In the genomic region with DNA sequence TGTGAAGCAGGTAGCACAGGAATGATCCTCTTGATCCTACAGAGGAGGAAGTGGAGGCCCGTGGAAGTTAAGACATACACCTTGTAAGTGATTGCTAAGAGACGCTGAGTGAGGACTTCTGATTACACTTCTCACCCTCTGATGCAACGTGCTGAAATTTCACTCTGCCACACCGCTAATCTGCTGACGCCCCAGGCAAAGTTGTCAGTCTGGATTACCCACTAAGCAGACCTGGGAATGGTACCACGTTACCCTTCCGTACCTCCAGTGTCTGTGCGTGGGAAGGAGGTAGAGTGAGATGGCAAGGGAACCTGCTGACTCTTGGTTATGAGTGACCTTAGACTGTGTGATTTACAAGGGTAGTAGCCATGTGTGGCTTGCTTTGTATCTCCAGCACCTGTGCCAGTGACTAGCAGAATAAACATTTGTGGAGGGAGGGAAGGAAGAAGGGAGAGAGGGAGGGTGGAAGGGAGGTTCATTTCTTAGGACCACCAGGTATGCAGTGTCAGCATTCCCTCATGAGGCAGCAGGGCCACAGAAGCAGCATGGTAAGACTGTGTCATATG, we compare ENCODE assay signal across 23 cellular contexts.
DNase-seq lines count a peak whose midpoint lies in the region; ATAC-seq and TF ChIP-seq lines count a peak whose summit lies in the region.
"Had no signal": no experiment of that assay in that cellular context is flagged by ENCODE, and none has a peak within 500 bp of the region (broad histone marks: within the 10 kb centered on the region; RNA-seq: fewer than 3 reads in every experiment).

No MANE protein-coding gene starts in this region.

- dilution Hi-C loops in IMR-90 (cut with HindIII; ENCODE audit: low sequenced_read_pairs, unreplicated experiment): no loop called here

- TF ChIP-seq RAD21 in IMR-90 (IDR thresholded peaks at IDR 0.05; ENCODE audit: low read length): no peak

- no CpG with 5 or more reads among the region's 8 CpGs for WGBS in IMR-90 (ENCODE audit: extremely low coverage in 2 of 2, insufficient read length in 1 of 2), 2 experiments
- WGBS in upper lobe of left lung, 2 donors: 60 to 73% methylated on average over 8 of the region's 8 CpGs

- no peak overlapping the region for H2BK120ac ChIP-seq in IMR-90 (ENCODE audit: low read depth, low read length)

- no peaks in the 10 kb centered on the region for H3K9me1 ChIP-seq in IMR-90 (ENCODE audit: insufficient read depth, low read length)

- no peak overlapping the region for H2BK15ac ChIP-seq in IMR-90 (ENCODE audit: low read depth, low read length)

- H3K4me1 ChIP-seq in IMR-90 (ENCODE audit: control insufficient read depth, insufficient read depth, low read length): no peaks in the 10 kb centered on the region
- H3K4me1 ChIP-seq in upper lobe of left lung: no peaks in the 10 kb centered on the region

- H4K8ac ChIP-seq in IMR-90 (ENCODE audit: low read depth in 2 of 2, low read length in 2 of 2): no peak overlapping the region

- H3K18ac ChIP-seq in IMR-90 (ENCODE audit: low read depth, low read length): no peak overlapping the region

- H3K4ac ChIP-seq in IMR-90 (ENCODE audit: low read depth, low read length): no peak overlapping the region

- peaks cover 2% of the 10 kb centered on the region; the same call in 1 of the 2 replicates for H3K27me3 ChIP-seq in IMR-90 (ENCODE audit: control insufficient read depth, insufficient read depth, low read length)
- H3K27me3 ChIP-seq in upper lobe of left lung: no peaks in the 10 kb centered on the region
- H3K27me3 ChIP-seq: SJCRH30 had no signal

- no peak overlapping the region for H2AK9ac ChIP-seq in IMR-90 (replicated peaks; ENCODE audit: low read depth, low read length, poor library complexity)

- peak in 1 of 4 donors; percentile 58 for TF ChIP-seq EP300 in upper lobe of left lung (IDR thresholded peaks at IDR 0.05)

- no peaks in the 10 kb centered on the region for H3K9me3 ChIP-seq in IMR-90 (ENCODE audit: control insufficient read depth, insufficient read depth, low read length)
- H3K9me3 ChIP-seq in upper lobe of left lung: no peaks in the 10 kb centered on the region
- H3K9me3 ChIP-seq: SJCRH30 had no signal

- no peak overlapping the region for H4K91ac ChIP-seq in IMR-90 (ENCODE audit: insufficient read depth, low read depth, low read length)

- H4K5ac ChIP-seq in IMR-90 (ENCODE audit: low read depth, low read length): no peak overlapping the region

- H3K4me3 ChIP-seq in IMR-90 (ENCODE audit: insufficient read depth, low read depth, low read length) (no peak overlapping the region), upper lobe of left lung (no peak overlapping the region)
- H3K4me3 ChIP-seq: GM12878, SJCRH30 had no signal

- H3K23ac ChIP-seq in IMR-90 (ENCODE audit: low read depth, low read length): no peak overlapping the region

- POLR2A ChIA-PET in IMR-90 (lab: Charles Lee; ENCODE audit: unreplicated experiment): no interaction called here

- TF ChIP-seq POLR2A in IMR-90 (IDR thresholded peaks at IDR 0.05; ENCODE audit: low read depth, low read length) (no peak), upper lobe of left lung (IDR thresholded peaks at IDR 0.05) (no peak)

- TF ChIP-seq CTCF in IMR-90 (conservative IDR thresholded peaks at IDR 0.05; ENCODE audit: low read depth, low read length) (no peak), upper lobe of left lung (IDR thresholded peaks at IDR 0.05) (no peak)

- H2BK5ac ChIP-seq in IMR-90 (ENCODE audit: low read depth, low read length, poor library complexity, severe bottlenecking): no peak overlapping the region

- in situ Hi-C loops in IMR-90 (cut with MboI; ENCODE audit: low sequenced_read_pairs): no loop called here

- H2AFZ ChIP-seq in IMR-90 (replicated peaks; ENCODE audit: low read length, poor library complexity): no peak overlapping the region

- intact Hi-C loops in IMR-90 (cut with micrococcal nuclease): no loop called here

- H4K20me1 ChIP-seq in IMR-90 (ENCODE audit: insufficient read depth, low read length): no peaks in the 10 kb centered on the region

- no peak overlapping the region for H3K14ac ChIP-seq in IMR-90 (replicated peaks; ENCODE audit: low read depth, low read length)

- no peaks in the 10 kb centered on the region for H3K79me1 ChIP-seq in IMR-90 (ENCODE audit: low read depth in 1 of 2, low read length in 2 of 2)

- CTCF ChIA-PET in IMR-90 (lab: Yijun Ruan, JAX): no interaction called here

- BruUV-seq in IMR-90 (replicated peaks; lab: Mats Ljungman, UMichigan): no TSS peak

- no peak overlapping the region for H3K4me2 ChIP-seq in IMR-90 (ENCODE audit: low read depth, low read length)

- H2AK5ac ChIP-seq in IMR-90 (ENCODE audit: low read depth, low read length): no peak overlapping the region

- no peak overlapping the region for H2BK20ac ChIP-seq in IMR-90 (ENCODE audit: low read depth, low read length)

- no peak overlapping the region for H3K9ac ChIP-seq in IMR-90 (ENCODE audit: low read depth, low read length)

- no peaks in the 10 kb centered on the region for H3K36me3 ChIP-seq in IMR-90 (ENCODE audit: control insufficient read depth, insufficient read depth, low read length)
- H3K36me3 ChIP-seq in upper lobe of left lung: no peaks in the 10 kb centered on the region
- H3K36me3 ChIP-seq: SJCRH30 had no signal

- DNase-seq in IMR-90: no peak
- DNase-seq in OCI-M1 (lab: John Stamatoyannopoulos, UW): peak; percentile 81
- peak; percentile 56 for DNase-seq in left kidney (ENCODE audit: low read depth, low spot score)
- DNase-seq in upper lobe of left lung: peak in 1 of 2 donors; percentile 68
- no peak for DNase-seq in NCI-H2029 treated with DMSO at 0.1 percent for 48 hours (lab: John Stamatoyannopoulos, UW)
- DNase-seq: activated CD4-positive, alpha-beta memory T cell treated with anti-CD3 and anti-CD28 coated beads, Interleukin-2, amount 10 ng/mL, durations not matched to agents 7 days and 5 days; activated CD8-positive, alpha-beta memory T cell treated with anti-CD3 and anti-CD28 coated beads, Interleukin-2, amount 50 U/mL, for 48 hours; activated naive CD4-positive, alpha-beta T cell treated with anti-CD3 and anti-CD28 coated beads, Interleukin-2, amount 10 ng/mL, durations not matched to agents 7 days and 5 days; amygdala; EL; islet precursor cell; Karpas-422; MV-4-11; stimulated activated CD4-positive, alpha-beta T cell treated with anti-CD3 and anti-CD28 coated beads, Interleukin-12 subunit alpha, Interleukin-12 subunit beta, amount 100 ng/mL, for 4 hours; stimulated activated CD4-positive, alpha-beta T cell treated with anti-CD3 and anti-CD28 coated beads, Interleukin-4, amount 100 ng/mL, for 1 hour; substantia nigra had no signal

- H3K27ac ChIP-seq in IMR-90 (ENCODE audit: insufficient read depth, low read length): no peak overlapping the region
- peak overlapping the region in 1 of 4 donors; percentile 39 for H3K27ac ChIP-seq in upper lobe of left lung
- H3K27ac ChIP-seq: SJCRH30 had no signal

- no peak overlapping the region for H3K56ac ChIP-seq in IMR-90 (ENCODE audit: extremely low read depth, insufficient read depth, low read length)

- ATAC-seq in IMR-90 (ENCODE audit: low read depth) (no peak), upper lobe of left lung (ENCODE audit: low FRiP score in 2 of 2) (peak; percentile 44 to 74), HG03460 (IDR thresholded peaks at IDR 0.05; ENCODE audit: unreplicated experiment) (no peak), GM19452 (IDR thresholded peaks at IDR 0.05; ENCODE audit: unreplicated experiment) (no peak)
- ATAC-seq: activated CD4-positive, CD25-positive, alpha-beta regulatory T cell treated with anti-CD3 and anti-CD28 coated beads, Interleukin-2, amount 50 U/mL, for 24 hours; GM12878; sciatic nerve; stimulated activated memory B cell treated with anti-CD40 and anti-IgM and Interleukin-4, amounts not matched to agents 10 μg/mL and 1 μg/mL and 100 μg/mL, for 72 hours had no signal

TF ChIP-seq in IMR-90, 13 proteins besides CTCF, POLR2A, EP300 and RAD21:
- TF ChIP-seq MAFK (IDR thresholded peaks at IDR 0.05; ENCODE audit: low read depth, low read length): 0 out of 2 replicates have a peak, but pooled peaks have one; percentile 18
- TF ChIP-seq, protein P1, sequence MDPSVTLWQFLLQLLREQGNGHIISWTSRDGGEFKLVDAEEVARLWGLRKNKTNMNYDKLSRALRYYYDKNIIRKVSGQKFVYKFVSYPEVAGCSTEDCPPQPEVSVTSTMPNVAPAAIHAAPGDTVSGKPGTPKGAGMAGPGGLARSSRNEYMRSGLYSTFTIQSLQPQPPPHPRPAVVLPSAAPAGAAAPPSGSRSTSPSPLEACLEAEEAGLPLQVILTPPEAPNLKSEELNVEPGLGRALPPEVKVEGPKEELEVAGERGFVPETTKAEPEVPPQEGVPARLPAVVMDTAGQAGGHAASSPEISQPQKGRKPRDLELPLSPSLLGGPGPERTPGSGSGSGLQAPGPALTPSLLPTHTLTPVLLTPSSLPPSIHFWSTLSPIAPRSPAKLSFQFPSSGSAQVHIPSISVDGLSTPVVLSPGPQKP (IDR thresholded peaks at IDR 0.05; ENCODE audit: borderline replicate concordance, low read depth, low read length): no peak

Comparison
In these comparisons a context has a peak if more than half of its experiments do, and no peak if none do; other contexts are left out.
1. ATAC-seq: peak in upper lobe of left lung (2 of 2); none in IMR-90 (single experiment), HG03460 (single experiment) and GM19452 (single experiment).
2. DNase-seq: peak in OCI-M1 (single experiment) and left kidney (single experiment); none in IMR-90 (single experiment) and NCI-H2029 treated with DMSO at 0.1 percent for 48 hours (single experiment).